In the genomic region with DNA sequence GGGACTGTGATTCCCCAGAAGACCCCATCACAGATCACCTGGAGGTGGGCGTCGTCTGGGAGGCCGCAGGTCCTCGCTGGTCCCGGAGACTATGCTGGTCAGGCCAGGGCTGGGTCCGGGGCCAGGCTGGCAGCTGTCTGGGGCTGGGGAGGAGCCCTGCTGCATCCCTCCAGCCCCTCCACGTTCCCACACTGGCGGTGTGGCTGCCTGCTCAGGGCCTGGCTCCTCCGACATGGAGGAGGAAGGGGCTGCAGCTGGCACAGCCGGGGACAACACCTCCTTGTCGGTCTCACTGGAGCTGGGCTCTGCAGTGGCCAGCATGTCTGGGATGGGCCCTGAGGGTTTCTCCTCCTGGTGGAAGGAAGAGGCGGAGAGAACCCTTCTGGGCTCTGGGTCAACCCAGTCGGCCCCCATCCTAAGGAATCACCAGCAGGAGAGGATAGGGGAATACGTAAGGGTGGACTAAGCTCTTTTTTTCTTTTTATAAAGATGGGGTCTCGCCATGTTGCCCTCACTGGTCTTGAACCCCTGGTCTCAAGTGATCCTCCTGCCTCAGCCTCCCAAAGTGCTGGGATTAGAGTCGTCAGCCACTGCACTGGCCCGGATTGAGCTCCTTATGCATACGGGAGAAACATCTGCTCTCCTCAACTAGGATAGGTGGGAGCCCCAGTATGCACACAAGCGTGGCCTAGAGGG, we compare ENCODE assay signal across 8 cellular contexts. TPM values are rescaled to one million over a fixed set of nuclear protein-coding genes. Genes with fewer than 3 reads are reported as not detected.
DNase-seq lines count a peak whose midpoint lies in the region; ATAC-seq, FAIRE-seq and TF ChIP-seq lines count a peak whose summit lies in the region.

No MANE protein-coding gene starts in this region.

- H4K20me1 ChIP-seq in GM23248 (ENCODE audit: insufficient read depth) = no peaks in the 10 kb centered on the region

- H3F3A ChIP-seq in GM23248 (ENCODE audit: insufficient read depth) = peaks cover 15% of the 10 kb centered on the region

- H3K4me2 ChIP-seq in GM23248 (ENCODE audit: unreplicated experiment) = peak overlapping the region; percentile 64

- H3K79me2 ChIP-seq in GM23248 (ENCODE audit: insufficient read depth) = no peaks in the 10 kb centered on the region

- H3K36me3 ChIP-seq in GM23248 (ENCODE audit: low read depth) (no peaks in the 10 kb centered on the region), WERI-Rb-1 (peaks cover 15% of the 10 kb centered on the region), gastrocnemius medialis (no peaks in the 10 kb centered on the region)

- DNase-seq in GM23248 = peak; percentile 30
- no peak for DNase-seq in WERI-Rb-1
- DNase-seq in foreskin fibroblast = no peak
- DNase-seq in gastrocnemius medialis = no peak
- DNase-seq in left lobe of liver (ENCODE audit: low spot score) = no peak
- no peak for DNase-seq in HTR-8/SVneo (ENCODE audit: insufficient read length, low spot score)

- H3K27me3 ChIP-seq in GM23248 (replicated peaks; ENCODE audit: insufficient read depth) (no peaks in the 10 kb centered on the region), WERI-Rb-1 (ENCODE audit: insufficient read depth, low read depth, severe bottlenecking) (no peaks in the 10 kb centered on the region), gastrocnemius medialis (no peaks in the 10 kb centered on the region)

- H3K27ac ChIP-seq in GM23248 (peak overlapping the region; percentile 90), WERI-Rb-1 (peak overlapping the region; percentile 100), gastrocnemius medialis (peak overlapping the region; percentile 93 to 99 (median 98))

- intact Hi-C loops in gastrocnemius medialis (cut with DNase I; ENCODE audit: low total_unique reads) = loop anchor here (1.0 to 10.0 kb wide), 4 partner anchors 68 to 608 kb away; a partner anchor contains a TSS

- no peak for TF ChIP-seq POLR2A in gastrocnemius medialis (IDR thresholded peaks at IDR 0.05)

- ATAC-seq in gastrocnemius medialis = no peak
- no peak for ATAC-seq in left lobe of liver
- ATAC-seq in HG02678 (IDR thresholded peaks at IDR 0.05; ENCODE audit: unreplicated experiment) = no peak
- ATAC-seq in GM18868 (IDR thresholded peaks at IDR 0.05; ENCODE audit: unreplicated experiment) = no peak

- no peak for TF ChIP-seq CTCF in WERI-Rb-1 (IDR thresholded peaks at IDR 0.05; ENCODE audit: low read depth, low read length)
- TF ChIP-seq CTCF in foreskin fibroblast (IDR thresholded peaks at IDR 0.05; ENCODE audit: low read depth, low read length) = no peak
- no peak for TF ChIP-seq CTCF in gastrocnemius medialis (IDR thresholded peaks at IDR 0.05 in 4 of 5, conservative IDR thresholded peaks at IDR 0.05 in 1 of 5)

- FAIRE-seq in HTR-8/SVneo (lab: Jason Lieb, UNC) = no peak

- H3K9me2 ChIP-seq in GM23248 (ENCODE audit: insufficient read depth) = no peaks in the 10 kb centered on the region

- in situ Hi-C loops in GM23248 (cut with MboI) (no loop called here), gastrocnemius medialis (cut with MboI; ENCODE audit: low sequenced_read_pairs in 4 of 4) (no loop called here)

- 52 to 57% methylated on average over 19 of the region's 19 CpGs for WGBS in GM23248 (ENCODE audit: low coverage in 1 of 2, low lambda C conversion rate in 2 of 2, missing lambda C conversion rate in 2 of 2), 2 experiments

- H2AFZ ChIP-seq in GM23248 = peak overlapping the region; percentile 92

- H3K9ac ChIP-seq in GM23248 = peak overlapping the region; percentile 92

- H3K9me3 ChIP-seq in GM23248 (ENCODE audit: low read depth) = no peaks in the 10 kb centered on the region
- no peaks in the 10 kb centered on the region for H3K9me3 ChIP-seq in WERI-Rb-1 (ENCODE audit: severe bottlenecking)
- H3K9me3 ChIP-seq in gastrocnemius medialis = no peaks in the 10 kb centered on the region

- H3K4me1 ChIP-seq in GM23248 (ENCODE audit: insufficient read depth) = peaks cover 18% of the 10 kb centered on the region
- peaks cover 10 to 19% of the 10 kb centered on the region in 2 donors for H3K4me1 ChIP-seq in gastrocnemius medialis

- H3K4me3 ChIP-seq in GM23248 (peak overlapping the region; percentile 79), WERI-Rb-1 (ENCODE audit: low read depth, low read length) (peak overlapping the region; percentile 64), foreskin fibroblast (ENCODE audit: low read depth in 1 of 2, low read length in 2 of 2) (peak overlapping the region; percentile 55 to 71), gastrocnemius medialis (peak overlapping the region; percentile 69 to 98 (median 83))

RNA-seq across cellular contexts. Expression of a gene that starts 0.8 kb away (rescaled TPM):
- 1.8 and 2.0 TPM in 2 replicates for total RNA-seq in GM23248 (2014; rRNA removed; shearing (Covaris generic))
- 13.0 and 13.8 TPM in 2 replicates for polyA plus RNA-seq in GM23248 (2016; fragmentation: Nextera tagmentation; extraction: Ambion mirVana)
- total RNA-seq in gastrocnemius medialis = 10 to 100 TPM in 1 of 4 donors, 1 to 10 TPM in 3; 4.7 to 13.3 (median 6.9) TPM
- total RNA-seq in left lobe of liver = 12.0 TPM

RNA-seq across cellular contexts. Expression of a gene that starts 10.7 kb away (rescaled TPM):
- total RNA-seq in GM23248 (2014; rRNA removed; shearing (Covaris generic)) = not detected in 2 replicates
- not detected in 2 replicates for polyA plus RNA-seq in GM23248 (2016; fragmentation: Nextera tagmentation; extraction: Ambion mirVana)
- total RNA-seq in gastrocnemius medialis (under 1 TPM in 2 of 4 donors, not detected in 2; 0.16 to 0.27 TPM), left lobe of liver (1.7 TPM)
